14 cellular contexts compared by ENCODE assay signal in the genomic region with DNA sequence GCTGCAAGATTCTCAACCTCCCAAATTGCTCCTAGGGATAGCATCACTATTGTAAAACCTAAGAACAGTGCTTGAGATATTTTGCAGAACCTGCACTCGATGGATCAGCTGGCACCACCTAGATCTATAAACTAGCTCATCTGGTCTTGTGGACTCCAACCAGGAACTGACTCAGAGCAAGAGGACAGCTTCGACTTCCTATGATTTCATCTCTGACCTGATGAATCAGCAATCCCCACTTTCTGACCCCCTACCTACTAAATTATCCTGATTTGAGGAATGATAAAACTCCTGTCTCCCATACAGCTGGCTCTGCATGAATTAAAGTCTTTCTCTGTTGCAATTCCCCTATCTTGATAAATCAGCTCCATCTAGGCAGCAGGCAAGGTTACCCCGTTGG.
DNase-seq lines count a peak whose midpoint lies in the region; TF ChIP-seq lines count a peak whose summit lies in the region.
"Had no signal": no experiment of that assay in that cellular context is flagged by ENCODE, and none has a peak within 500 bp of the region (broad histone marks: within the 10 kb centered on the region; RNA-seq: fewer than 3 reads in every experiment).

No MANE protein-coding gene starts in this region.

- no peak for TF ChIP-seq EP300 in transverse colon (IDR thresholded peaks at IDR 0.05; ENCODE audit: low read depth)

- peak; percentile 19 for DNase-seq in Caki2 (ENCODE audit: low read depth)
- peak; percentile 89 for DNase-seq in M059J (ENCODE audit: low read depth)
- peak; percentile 20 to 73 for DNase-seq in cardiac fibroblast (ENCODE audit: low read depth in 2 of 2)
- peak; percentile 88 for DNase-seq in mesendoderm
- no peak for DNase-seq in transverse colon
- DNase-seq in NCI-H2081 (lab: John Stamatoyannopoulos, UW): no peak
- no peak for DNase-seq in G401 (ENCODE audit: low spot score)
- DNase-seq in activated CD4-positive, alpha-beta T cell treated with anti-CD3 and anti-CD28 coated beads, Interleukin-2, amount 10 ng/mL, durations not matched to agents 7 days and 5 days: no peak
- DNase-seq: CD4-positive, alpha-beta memory T cell; immature natural killer cell; nephron progenitor cell had no signal

- peak overlapping the region; percentile 54 for H3K56ac ChIP-seq in mesendoderm (ENCODE audit: low read length)

- WGBS in mesendoderm (ENCODE audit: extremely low coverage, insufficient coverage, low lambda C conversion rate): no CpG with 5 or more reads among the region's 3 CpGs
- WGBS in transverse colon (ENCODE audit: low coverage in 1 of 2), 2 donors: 44% methylated on average over 3 of the region's 3 CpGs; no CpG with 5 or more reads in 1 of the 2 donors

- no peaks in the 10 kb centered on the region for H3K27me3 ChIP-seq in mesendoderm (ENCODE audit: insufficient read depth, low read length, poor library complexity)
- H3K27me3 ChIP-seq in transverse colon: no peaks in the 10 kb centered on the region
- H3K27me3 ChIP-seq: body of pancreas had no signal

- peaks cover 2% of the 10 kb centered on the region for H3K4me1 ChIP-seq in mesendoderm (ENCODE audit: control insufficient read depth, low read depth, low read length)
- H3K4me1 ChIP-seq in transverse colon: peaks cover 0 to 11% (median 0%) of the 10 kb centered on the region in 4 donors

- H3K79me1 ChIP-seq in mesendoderm (ENCODE audit: low read length): no peaks in the 10 kb centered on the region

- H3K27me3 Mint-ChIP-seq in activated CD4-positive, alpha-beta T cell treated with anti-CD3 and anti-CD28 coated beads, Interleukin-2, amount 10 ng/mL, durations not matched to agents 7 days and 5 days: no peaks in the 10 kb centered on the region
- H3K27me3 Mint-ChIP-seq: CD4-positive, alpha-beta memory T cell had no signal

- no peak overlapping the region for H3K4me2 ChIP-seq in mesendoderm (ENCODE audit: low read length)

- intact Hi-C loops in transverse colon (cut with DNase I; ENCODE audit: low total_unique reads): no loop called here

- peak overlapping the region; percentile 20 for H3K4ac ChIP-seq in mesendoderm (ENCODE audit: low read depth, low read length)

- no peaks in the 10 kb centered on the region for H3K36me3 ChIP-seq in mesendoderm (ENCODE audit: control insufficient read depth, insufficient read depth, low read length)
- no peaks in the 10 kb centered on the region for H3K36me3 ChIP-seq in transverse colon

- H3K4me3 Mint-ChIP-seq in activated CD4-positive, alpha-beta T cell treated with anti-CD3 and anti-CD28 coated beads, Interleukin-2, amount 10 ng/mL, durations not matched to agents 7 days and 5 days: no peak overlapping the region
- H3K4me3 Mint-ChIP-seq: CD4-positive, alpha-beta memory T cell; immature natural killer cell; nephron progenitor cell had no signal

- no peaks in the 10 kb centered on the region for H3K4me1 Mint-ChIP-seq in activated CD4-positive, alpha-beta T cell treated with anti-CD3 and anti-CD28 coated beads, Interleukin-2, amount 10 ng/mL, durations not matched to agents 7 days and 5 days
- H3K4me1 Mint-ChIP-seq: CD4-positive, alpha-beta memory T cell; immature natural killer cell had no signal

- H4K5ac ChIP-seq in mesendoderm (ENCODE audit: low read length): no peak overlapping the region

- POLR2A ChIA-PET in activated CD4-positive, alpha-beta T cell treated with anti-CD3 and anti-CD28 coated beads, Interleukin-2, amount 10 ng/mL, durations not matched to agents 7 days and 5 days (lab: Charles Lee): no interaction called here

- no peak overlapping the region for H2BK5ac ChIP-seq in mesendoderm (ENCODE audit: low read length)

- no peak overlapping the region for H2AK5ac ChIP-seq in mesendoderm (ENCODE audit: low read length)

- no peak overlapping the region for H4K8ac ChIP-seq in mesendoderm (ENCODE audit: low read depth, low read length)

- H3K36me3 Mint-ChIP-seq in activated CD4-positive, alpha-beta T cell treated with anti-CD3 and anti-CD28 coated beads, Interleukin-2, amount 10 ng/mL, durations not matched to agents 7 days and 5 days (ENCODE audit: low read depth): no peaks in the 10 kb centered on the region
- H3K36me3 Mint-ChIP-seq: CD4-positive, alpha-beta memory T cell had no signal

- H3K9ac ChIP-seq in mesendoderm (ENCODE audit: low read length): no peak overlapping the region

- H3K27ac ChIP-seq in mesendoderm (ENCODE audit: low read depth, low read length): peak overlapping the region; percentile 31
- H3K27ac ChIP-seq in transverse colon: no peak overlapping the region
- H3K27ac ChIP-seq: VCaP had no signal

- no peaks in the 10 kb centered on the region for H3K9me3 Mint-ChIP-seq in activated CD4-positive, alpha-beta T cell treated with anti-CD3 and anti-CD28 coated beads, Interleukin-2, amount 10 ng/mL, durations not matched to agents 7 days and 5 days
- H3K9me3 Mint-ChIP-seq: CD4-positive, alpha-beta memory T cell had no signal

- no peak for TF ChIP-seq CTCF in cardiac fibroblast (IDR thresholded peaks at IDR 0.05; ENCODE audit: low read depth, low read length)
- no peak for TF ChIP-seq CTCF in transverse colon (IDR thresholded peaks at IDR 0.05)

- no peak overlapping the region for H2BK15ac ChIP-seq in mesendoderm (replicated peaks; ENCODE audit: low read depth)

- TF ChIP-seq POLR2A in transverse colon (IDR thresholded peaks at IDR 0.05): no peak

- no peak overlapping the region for H3K23ac ChIP-seq in mesendoderm (ENCODE audit: low read length)

- H3K9me3 ChIP-seq in transverse colon: no peaks in the 10 kb centered on the region
- H3K9me3 ChIP-seq: body of pancreas had no signal

- H3K27ac Mint-ChIP-seq in activated CD4-positive, alpha-beta T cell treated with anti-CD3 and anti-CD28 coated beads, Interleukin-2, amount 10 ng/mL, durations not matched to agents 7 days and 5 days: no peak overlapping the region
- H3K27ac Mint-ChIP-seq: CD4-positive, alpha-beta memory T cell; immature natural killer cell; nephron progenitor cell had no signal

- peak overlapping the region; percentile 92 for H2BK120ac ChIP-seq in mesendoderm (ENCODE audit: low read depth, low read length)

- no peaks in the 10 kb centered on the region for H3K79me2 ChIP-seq in mesendoderm (ENCODE audit: control insufficient read depth, insufficient read depth, low read length)

- H3K18ac ChIP-seq in mesendoderm (ENCODE audit: low read length): peak overlapping the region; percentile 8

- H3K4me3 ChIP-seq in cardiac fibroblast (replicated peaks in 1 of 2; ENCODE audit: low read depth in 2 of 2, low read length in 2 of 2) (no peak overlapping the region), mesendoderm (ENCODE audit: low read length) (no peak overlapping the region), transverse colon (no peak overlapping the region)
- H3K4me3 ChIP-seq: body of pancreas, K562 had no signal

- CTCF ChIA-PET in activated CD4-positive, alpha-beta T cell treated with anti-CD3 and anti-CD28 coated beads, Interleukin-2, amount 10 ng/mL, durations not matched to agents 7 days and 5 days (lab: Charles Lee): no interaction called here

- in situ Hi-C loops in Caki2 (cut with HindIII; ENCODE audit: low pct_unique_long_range_greater_than_20kb, low sequenced_read_pairs): no loop called here
- in situ Hi-C loops in transverse colon (cut with MboI; ENCODE audit: low pct_ligation_motif_present in 1 of 4, low pct_unique_long_range_greater_than_20kb in 1 of 4, low sequenced_read_pairs in 3 of 4): no loop called here
- in situ Hi-C loops in G401 (cut with HindIII; ENCODE audit: low sequenced_read_pairs): no loop called here

Comparison
In these comparisons a context has a peak if more than half of its experiments do, and no peak if none do; other contexts are left out.
1. DNase-seq: peak in Caki2 (single experiment), M059J (single experiment), cardiac fibroblast (2 of 2) and mesendoderm (single experiment); none in transverse colon (single experiment), NCI-H2081 (0 of 2), G401 (single experiment) and activated CD4-positive, alpha-beta T cell treated with anti-CD3 and anti-CD28 coated beads, Interleukin-2, amount 10 ng/mL, durations not matched to agents 7 days and 5 days (single experiment).